1 cellular context compared by ENCODE assay signal in genomic region chr11:64694821-64695365, GRCh38.
TF ChIP-seq lines count a peak whose summit lies in the region.

No MANE protein-coding gene starts in this region.

TF ChIP-seq in GM23338, 12 proteins besides CTCF, POLR2A, EP300 and RAD21 (continued from another document):
- TF ChIP-seq ZNF462 (CRISPR knock-in tag; IDR thresholded peaks at IDR 0.05) (no peak), EZH2phosphoT487 (IDR thresholded peaks at IDR 0.05; ENCODE audit: unreplicated experiment) (no peak), ZNF114 (CRISPR knock-in tag; IDR thresholded peaks at IDR 0.05) (no peak)
